17 cellular contexts compared by ENCODE assay signal in the genomic region with DNA sequence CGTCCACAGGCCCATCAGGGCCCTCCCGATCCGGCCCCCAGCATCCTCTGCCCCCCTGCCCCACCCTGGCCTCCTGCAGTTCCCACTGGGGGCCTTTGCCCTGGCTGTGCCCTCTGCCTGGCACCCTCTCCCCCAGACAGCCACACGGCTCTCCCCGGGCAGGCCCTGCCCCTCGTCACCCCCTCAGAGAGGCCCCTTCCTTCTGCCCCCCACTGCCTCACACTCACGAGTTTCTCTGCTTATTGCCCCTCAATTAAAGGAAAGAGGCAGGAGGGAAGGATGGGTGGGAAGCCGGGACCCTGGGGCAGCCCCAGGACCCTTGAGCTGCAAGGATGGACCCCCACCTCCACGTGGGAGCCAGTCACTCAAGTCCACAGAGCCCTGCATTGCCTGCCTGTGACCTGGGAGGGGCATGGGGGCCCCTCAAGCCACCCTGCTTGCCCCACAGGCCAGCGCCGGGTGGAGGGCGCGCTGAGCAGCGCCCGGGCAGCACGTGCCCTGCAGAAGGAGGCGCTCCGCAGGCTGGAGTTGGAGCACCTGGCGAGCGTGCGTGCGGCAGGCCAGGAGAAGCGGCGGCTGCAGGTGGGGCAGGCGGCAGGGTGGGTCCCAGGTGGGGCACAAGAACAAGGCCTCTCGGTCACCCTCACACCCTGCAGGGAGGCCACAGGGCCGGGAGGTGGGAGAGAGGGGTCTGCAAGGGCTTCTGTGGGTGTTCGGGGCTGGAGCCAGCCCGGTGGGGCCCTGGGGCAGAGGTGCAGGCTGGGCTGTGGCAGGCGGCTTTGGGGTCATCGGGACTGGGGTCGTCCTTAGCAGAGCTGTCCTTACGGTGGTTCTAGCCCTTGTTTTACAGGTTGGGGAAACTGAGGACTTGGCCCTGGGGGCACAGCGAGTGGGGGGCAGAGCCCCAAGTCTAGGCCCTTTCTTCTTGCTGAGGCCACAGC. TPM values are rescaled to one million over a fixed set of nuclear protein-coding genes. Genes with fewer than 3 reads are reported as not detected.
DNase-seq lines count a peak whose midpoint lies in the region; ATAC-seq and TF ChIP-seq lines count a peak whose summit lies in the region.
"Had no signal": no experiment of that assay in that cellular context is flagged by ENCODE, and none has a peak within 500 bp of the region (broad histone marks: within the 10 kb centered on the region; RNA-seq: fewer than 3 reads in every experiment).

No MANE protein-coding gene starts in this region.

- peaks cover 3% of the 10 kb centered on the region for H3K9me3 Mint-ChIP-seq in chondrocyte (ENCODE audit: low read depth)
- H3K9me3 Mint-ChIP-seq: H9 had no signal

- H3K23ac ChIP-seq in mesenchymal stem cell (ENCODE audit: low read length in 2 of 2), result no peak overlapping the region

- no peak overlapping the region for H3K4me2 ChIP-seq in mesenchymal stem cell (ENCODE audit: low read length, poor library complexity, severe bottlenecking)
- H3K4me2 ChIP-seq: KMS-11 had no signal

- H3K27me3 ChIP-seq in left ventricle myocardium inferior (ENCODE audit: low read depth) (peaks cover 9% of the 10 kb centered on the region), right atrium auricular region (no peaks in the 10 kb centered on the region), mesenchymal stem cell (ENCODE audit: control insufficient read depth in 1 of 2, insufficient read depth in 1 of 2, low read length in 2 of 2) (peaks cover 0 to 21% of the 10 kb centered on the region in 2 experiments), spleen (replicated peaks in 1 of 7) (peaks cover 0 to 4% (median 0%) of the 10 kb centered on the region in 7 donors)

- H3K9ac ChIP-seq in mesenchymal stem cell (ENCODE audit: low read length), result no peak overlapping the region
- H3K9ac ChIP-seq: KMS-11 had no signal

- H4K91ac ChIP-seq in mesenchymal stem cell (ENCODE audit: low read length), result peak overlapping the region; percentile 49

- ATAC-seq in omental fat pad (ENCODE audit: low FRiP score), result no peak
- ATAC-seq in GM19395 (IDR thresholded peaks at IDR 0.05; ENCODE audit: unreplicated experiment), result no peak

- no peak overlapping the region for H3K18ac ChIP-seq in mesenchymal stem cell (ENCODE audit: low read depth in 1 of 2, low read length in 2 of 2)

- H3K27ac Mint-ChIP-seq in chondrocyte (ENCODE audit: unreplicated experiment), result no peak overlapping the region

- TF ChIP-seq POLR2A in spleen (IDR thresholded peaks at IDR 0.05), result no peak

- H3K27ac ChIP-seq in left ventricle myocardium inferior (replicated peaks) (no peak overlapping the region), right atrium auricular region (no peak overlapping the region), mesenchymal stem cell (ENCODE audit: low read length, poor library complexity, severe bottlenecking) (no peak overlapping the region), spleen (peak overlapping the region in 1 of 8 donors; percentile 90)
- H3K27ac ChIP-seq: KMS-11 had no signal

- H4K8ac ChIP-seq in mesenchymal stem cell (ENCODE audit: low read length), result no peak overlapping the region

- no peak overlapping the region for H2BK15ac ChIP-seq in mesenchymal stem cell (ENCODE audit: low read depth, poor library complexity, severe bottlenecking)

- peaks cover 4% of the 10 kb centered on the region for H3K36me3 Mint-ChIP-seq in chondrocyte (ENCODE audit: low read depth)

- H3K14ac ChIP-seq in mesenchymal stem cell (ENCODE audit: low read length in 2 of 2), result no peak overlapping the region

- H3K36me3 ChIP-seq in left ventricle myocardium inferior (no peaks in the 10 kb centered on the region), right atrium auricular region (no peaks in the 10 kb centered on the region), mesenchymal stem cell (ENCODE audit: control insufficient read depth in 1 of 2, insufficient read depth in 2 of 2, low read depth in 1 of 2, low read length in 2 of 2) (no peaks in the 10 kb centered on the region), spleen (no peaks in the 10 kb centered on the region)

- no peaks in the 10 kb centered on the region for H3K79me1 ChIP-seq in mesenchymal stem cell (replicated peaks; ENCODE audit: low read length, poor library complexity, severe bottlenecking)

- H2AK5ac ChIP-seq in mesenchymal stem cell (ENCODE audit: low read length, severe bottlenecking), result no peak overlapping the region

- 89% methylated on average over 34 of the region's 34 CpGs for WGBS in mesenchymal stem cell
- WGBS in spleen, 5 donors, result 89 to 93% (median 90%) methylated on average over 30 to 34 of the region's 34 CpGs

- intact Hi-C loops in left ventricle myocardium inferior (cut with micrococcal nuclease) (no loop called here), spleen (cut with DNase I; ENCODE audit: low total_unique reads) (no loop called here)

- H3K4me3 ChIP-seq in left ventricle myocardium inferior, result no peak overlapping the region
- no peak overlapping the region for H3K4me3 ChIP-seq in right atrium auricular region
- H3K4me3 ChIP-seq in mesenchymal stem cell (ENCODE audit: insufficient read depth in 1 of 2, low read depth in 1 of 2, low read length in 2 of 2), result no peak overlapping the region
- H3K4me3 ChIP-seq in spleen, result no peak overlapping the region

- H2BK120ac ChIP-seq in mesenchymal stem cell (ENCODE audit: low read depth, low read length), result no peak overlapping the region

- no peak for TF ChIP-seq CTCF in left ventricle myocardium inferior (IDR thresholded peaks at IDR 0.05; ENCODE audit: borderline replicate concordance)
- no peak for TF ChIP-seq CTCF in right atrium auricular region (IDR thresholded peaks at IDR 0.05)
- TF ChIP-seq CTCF in chondrocyte (IDR thresholded peaks at IDR 0.05), result no peak
- no peak for TF ChIP-seq CTCF in spleen (IDR thresholded peaks at IDR 0.05 in 8 of 11, conservative IDR thresholded peaks at IDR 0.05 in 3 of 11)
- no peak for TF ChIP-seq CTCF in omental fat pad (IDR thresholded peaks at IDR 0.05)

- H3K4me1 ChIP-seq in left ventricle myocardium inferior (peaks cover 19% of the 10 kb centered on the region), right atrium auricular region (no peaks in the 10 kb centered on the region), mesenchymal stem cell (ENCODE audit: control insufficient read depth, insufficient read depth, low read depth, low read length) (peaks cover 1% of the 10 kb centered on the region), spleen (peaks cover 14 to 50% (median 30%) of the 10 kb centered on the region in 6 donors)

- no peak overlapping the region for H2AFZ ChIP-seq in mesenchymal stem cell (ENCODE audit: low read depth, low read length)

- no peak overlapping the region for H3K4me3 Mint-ChIP-seq in chondrocyte (ENCODE audit: unreplicated experiment)
- H3K4me3 Mint-ChIP-seq: H9 had no signal

- H3K4ac ChIP-seq in mesenchymal stem cell (ENCODE audit: low read depth in 1 of 2, low read length in 2 of 2), result no peak overlapping the region

- DNase-seq in left ventricle myocardium inferior (peak; percentile 11), right atrium auricular region (ENCODE audit: low spot score) (no peak), chondrocyte (ENCODE audit: low spot score) (peak; percentile 87), mesenchymal stem cell (no peak), spleen (peak; percentile 73), omental fat pad (ENCODE audit: low spot score) (no peak), H4 (ENCODE audit: low spot score) (no peak)
- DNase-seq: NCI-H1417, NCI-H187, NCI-H2107, NCI-H2227 treated with DMSO at 0.1 percent for 48 hours, NCI-H82, OCI-M1, SIG-M5 had no signal

- H2BK12ac ChIP-seq in mesenchymal stem cell (ENCODE audit: low read length in 2 of 2), result no peak overlapping the region

- H3K4me1 Mint-ChIP-seq in chondrocyte (ENCODE audit: low read depth), result no peaks in the 10 kb centered on the region
- H3K4me1 Mint-ChIP-seq: H9 had no signal

- H3K9me3 ChIP-seq in left ventricle myocardium inferior (replicated peaks) (no peaks in the 10 kb centered on the region), right atrium auricular region (no peaks in the 10 kb centered on the region), mesenchymal stem cell (ENCODE audit: control insufficient read depth, low read length) (no peaks in the 10 kb centered on the region), spleen (no peaks in the 10 kb centered on the region)

- no peak overlapping the region for H2BK5ac ChIP-seq in mesenchymal stem cell (ENCODE audit: low read depth, low read length, poor library complexity, severe bottlenecking)

- peaks cover 19% of the 10 kb centered on the region for H3K27me3 Mint-ChIP-seq in chondrocyte (ENCODE audit: low read depth)

RNA-seq across cellular contexts. Expression of a gene that starts 30.5 kb away (rescaled TPM):
- total RNA-seq in left ventricle myocardium inferior (6.1 TPM), right atrium auricular region (10 to 100 TPM in 1 of 2 donors, 1 to 10 TPM in 1; 9.9 to 16.4 TPM), chondrocyte (1.6 to 2.9 TPM (median 1.9 TPM) in 3 replicates), spleen (10 to 100 TPM; 41.2 to 85.3 (median 66.2) TPM), omental fat pad (10 to 100 TPM; 18.0 to 52.2 (median 32.5) TPM)
- polyA plus RNA-seq in mesenchymal stem cell (2013, experiment 1 of 2), result 3.7 TPM
- 3.7 TPM for polyA plus RNA-seq in mesenchymal stem cell (2013, experiment 2 of 2)
- 1 to 10 TPM; 2.6 to 9.5 (median 4.6) TPM for polyA plus RNA-seq in spleen
- total RNA-seq in H4 (2014; rRNA removed; shearing (Covaris generic)), result 1.7 and 2.6 TPM in 2 replicates

Comparison
In these comparisons a context has a peak if more than half of its experiments do, and no peak if none do; other contexts are left out.
1. DNase-seq: peak in left ventricle myocardium inferior (single experiment), chondrocyte (single experiment) and spleen (single experiment); none in right atrium auricular region (single experiment), mesenchymal stem cell (single experiment), omental fat pad (single experiment) and H4 (single experiment).